ENCODE assay signal across 9 cellular contexts in the genomic region with DNA sequence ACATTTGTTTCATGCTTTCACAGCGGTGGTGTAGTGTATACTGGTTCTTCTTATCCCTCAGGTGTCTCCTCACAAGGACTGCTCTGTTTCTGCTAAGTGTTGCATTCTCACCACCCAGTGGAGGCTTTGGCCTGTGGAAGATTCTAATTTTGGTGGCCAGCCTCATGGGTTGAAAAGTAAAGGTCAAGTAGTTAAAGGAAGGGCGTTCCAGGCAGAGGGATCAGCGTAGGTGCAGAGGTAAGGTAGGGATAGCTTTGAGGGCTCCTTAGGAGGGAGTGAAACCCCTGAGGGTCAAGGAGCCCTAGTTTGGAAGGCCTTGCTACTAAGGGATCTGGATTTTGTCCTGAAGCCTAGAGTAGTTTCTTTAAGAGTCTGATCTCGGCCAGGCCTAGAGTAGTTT. TPM values are rescaled to one million over a fixed set of nuclear protein-coding genes. Genes with fewer than 3 reads are reported as not detected.
DNase-seq lines count a peak whose midpoint lies in the region; ATAC-seq, FAIRE-seq and TF ChIP-seq lines count a peak whose summit lies in the region.
"Had no signal": no experiment of that assay in that cellular context is flagged by ENCODE, and none has a peak within 500 bp of the region (broad histone marks: within the 10 kb centered on the region; RNA-seq: fewer than 3 reads in every experiment).

No MANE protein-coding gene starts in this region.

- peaks cover 19% of the 10 kb centered on the region; the same call in 1 of the 2 replicates for H3K36me3 ChIP-seq in ACC112 (ENCODE audit: insufficient read depth, low read length)
- H3K36me3 ChIP-seq in KMS-11 (ENCODE audit: insufficient read depth): no peaks in the 10 kb centered on the region
- no peaks in the 10 kb centered on the region for H3K36me3 ChIP-seq in colonic mucosa
- peaks cover 0 to 5% (median 0%) of the 10 kb centered on the region in 3 experiments for H3K36me3 ChIP-seq in naive thymus-derived CD4-positive, alpha-beta T cell (ENCODE audit: control insufficient read depth in 2 of 3, insufficient read depth in 3 of 3, low read length in 3 of 3)

- H3K27ac Mint-ChIP-seq in naive thymus-derived CD4-positive, alpha-beta T cell: peak overlapping the region; percentile 76 to 98 (median 95)

- no peak overlapping the region for H3K9ac ChIP-seq in KMS-11
- H3K9ac ChIP-seq in colonic mucosa (ENCODE audit: low read depth in 2 of 2, low read length in 2 of 2): peak overlapping the region; percentile 65 to 90

- H3K27me3 ChIP-seq in ACC112 (ENCODE audit: insufficient read depth, low read length) (no peaks in the 10 kb centered on the region), KMS-11 (ENCODE audit: insufficient read depth, low read depth) (no peaks in the 10 kb centered on the region), colonic mucosa (no peaks in the 10 kb centered on the region)
- H3K27me3 ChIP-seq in naive thymus-derived CD4-positive, alpha-beta T cell (ENCODE audit: control insufficient read depth in 2 of 2, insufficient read depth in 2 of 2, low read length in 2 of 2): no peaks in the 10 kb centered on the region

- no peak for FAIRE-seq in D721Med (lab: Jason Lieb, UNC)
- FAIRE-seq: HTR-8/SVneo had no signal

- ATAC-seq in naive thymus-derived CD4-positive, alpha-beta T cell: no peak

- CTCF ChIA-PET in naive thymus-derived CD4-positive, alpha-beta T cell (lab: Charles Lee): no interaction called here

- no peaks in the 10 kb centered on the region for H3K27me3 Mint-ChIP-seq in naive thymus-derived CD4-positive, alpha-beta T cell

- H3K4me3 ChIP-seq in ACC112 (ENCODE audit: low read depth, low read length) (peak overlapping the region; percentile 98), KMS-11 (IDR thresholded peaks at IDR 0.05; ENCODE audit: insufficient read depth, low read depth, low read length) (no peak overlapping the region), colonic mucosa (peak overlapping the region; percentile 67)
- no peak overlapping the region for H3K4me3 ChIP-seq in naive thymus-derived CD4-positive, alpha-beta T cell (ENCODE audit: low read length)

- H3K9me3 ChIP-seq in colonic mucosa: no peaks in the 10 kb centered on the region
- no peaks in the 10 kb centered on the region for H3K9me3 ChIP-seq in naive thymus-derived CD4-positive, alpha-beta T cell (ENCODE audit: control insufficient read depth in 2 of 3, low read length in 3 of 3)

- intact Hi-C loops in colonic mucosa (cut with DNase I): no loop called here
- intact Hi-C loops in naive thymus-derived CD4-positive, alpha-beta T cell (cut with micrococcal nuclease): no loop called here

- peaks cover 0 to 20% (median 0%) of the 10 kb centered on the region in 5 donors for H3K36me3 Mint-ChIP-seq in naive thymus-derived CD4-positive, alpha-beta T cell

- no peaks in the 10 kb centered on the region for H3K9me3 Mint-ChIP-seq in naive thymus-derived CD4-positive, alpha-beta T cell

- peak overlapping the region; percentile 25; the same call in 1 of the 2 replicates for H3K4me2 ChIP-seq in KMS-11

- H3K4me1 ChIP-seq in ACC112 (ENCODE audit: control insufficient read depth, insufficient read depth, low read length, unreplicated experiment): peaks cover 34% of the 10 kb centered on the region
- H3K4me1 ChIP-seq in KMS-11 (ENCODE audit: low read depth, poor library complexity, severe bottlenecking): peaks cover 3% of the 10 kb centered on the region
- peaks cover 14% of the 10 kb centered on the region for H3K4me1 ChIP-seq in colonic mucosa
- H3K4me1 ChIP-seq in naive thymus-derived CD4-positive, alpha-beta T cell (ENCODE audit: control insufficient read depth in 2 of 2, insufficient read depth in 2 of 2, low read length in 2 of 2): peaks cover 25 to 30% of the 10 kb centered on the region in 2 donors

- H3K4me3 Mint-ChIP-seq in naive thymus-derived CD4-positive, alpha-beta T cell: peak overlapping the region; percentile 36 to 99 (median 92)

- H3K79me2 ChIP-seq in ACC112 (ENCODE audit: control insufficient read depth, insufficient read depth, low read length, unreplicated experiment): peaks cover 83% of the 10 kb centered on the region
- H3K79me2 ChIP-seq in KMS-11 (ENCODE audit: insufficient read depth, low read depth): peaks cover 25% of the 10 kb centered on the region

- DNase-seq in colonic mucosa: no peak
- no peak for DNase-seq in naive thymus-derived CD4-positive, alpha-beta T cell
- DNase-seq in NCI-H1930 (lab: John Stamatoyannopoulos, UW): no peak
- DNase-seq in D721Med (ENCODE audit: insufficient read length, low spot score): no peak
- no peak for DNase-seq in Ammon's horn (ENCODE audit: low spot score)
- no peak for DNase-seq in SIG-M5 treated with dmso at 0.1 percent for 504 hours (lab: John Stamatoyannopoulos, UW; ENCODE audit: unreplicated experiment)

- H2AFZ ChIP-seq in ACC112 (ENCODE audit: low read length, unreplicated experiment) (no peak overlapping the region), KMS-11 (ENCODE audit: low read depth) (no peak overlapping the region)

- H3K4me1 Mint-ChIP-seq in naive thymus-derived CD4-positive, alpha-beta T cell: peaks cover 43 to 83% (median 67%) of the 10 kb centered on the region in 7 donors

- POLR2A ChIA-PET in naive thymus-derived CD4-positive, alpha-beta T cell (lab: Charles Lee): interaction anchor here (1.0 to 13.0 kb wide), 5 partner anchors 12 to 76 kb away, joined by 3 to 305 read pairs (median 7); a partner anchor contains a TSS

- H3K27ac ChIP-seq in ACC112 (ENCODE audit: low read depth, low read length) (peak overlapping the region; percentile 60), KMS-11 (no peak overlapping the region), colonic mucosa (peak overlapping the region; percentile 8)
- peak overlapping the region; percentile 34 for H3K27ac ChIP-seq in naive thymus-derived CD4-positive, alpha-beta T cell (ENCODE audit: low read depth, low read length)

- no peak for TF ChIP-seq CTCF in KMS-11 (conservative IDR thresholded peaks at IDR 0.05; ENCODE audit: low read depth, low read length)
- TF ChIP-seq CTCF in colonic mucosa (IDR thresholded peaks at IDR 0.05): no peak
- no peak for TF ChIP-seq CTCF in D721Med (IDR thresholded peaks at IDR 0.05; ENCODE audit: insufficient read depth, missing control alignments)

- H4K20me1 ChIP-seq in KMS-11 (ENCODE audit: insufficient read depth): no peaks in the 10 kb centered on the region

RNA-seq across cellular contexts. Expression of a gene that starts 4.6 kb away (rescaled TPM):
- total RNA-seq in colonic mucosa: 1,000 to 10,000 TPM; 1,252 to 1,403 TPM
- total RNA-seq in naive thymus-derived CD4-positive, alpha-beta T cell: 1,000 to 10,000 TPM; 1,703 to 2,739 (median 2,322) TPM
- 1,000 to 10,000 TPM; 2,748 to 2,829 TPM for polyA plus RNA-seq in naive thymus-derived CD4-positive, alpha-beta T cell

RNA-seq across cellular contexts. Expression of a gene that starts 12.7 kb away (rescaled TPM):
- total RNA-seq in colonic mucosa: 10 to 100 TPM in 1 of 2 donors, 1 to 10 TPM in 1; 9.8 to 13.5 TPM
- total RNA-seq in naive thymus-derived CD4-positive, alpha-beta T cell: 10 to 100 TPM; 31.4 to 71.6 (median 35.7) TPM
- polyA plus RNA-seq in naive thymus-derived CD4-positive, alpha-beta T cell: 10 to 100 TPM; 39.2 to 50.5 TPM

RNA-seq across cellular contexts. Expression of a gene that starts 25.2 kb away (rescaled TPM):
- 10 to 100 TPM; 22.2 to 41.1 TPM for total RNA-seq in colonic mucosa
- 10 to 100 TPM; 27.3 to 36.5 (median 32.6) TPM for total RNA-seq in naive thymus-derived CD4-positive, alpha-beta T cell
- polyA plus RNA-seq in naive thymus-derived CD4-positive, alpha-beta T cell: 1 to 10 TPM in 1 of 2 donors, under 1 TPM in 1; 0.72 to 1.1 TPM

RNA-seq across cellular contexts. Expression of a gene that starts 43.3 kb away (rescaled TPM):
- 1 to 10 TPM; 6.8 to 8.7 TPM for total RNA-seq in colonic mucosa
- 1 to 10 TPM; 1.1 to 6.1 (median 3.6) TPM for total RNA-seq in naive thymus-derived CD4-positive, alpha-beta T cell
- under 1 TPM in 1 of 2 donors, not detected in 1; 0.28 TPM for polyA plus RNA-seq in naive thymus-derived CD4-positive, alpha-beta T cell

Comparison
In these comparisons a context has a peak if more than half of its experiments do, and no peak if none do; other contexts are left out.
1. H3K4me3 ChIP-seq: peak in ACC112 (single experiment) and colonic mucosa (single experiment); none in KMS-11 (single experiment) and naive thymus-derived CD4-positive, alpha-beta T cell (single experiment).